In genomic region chr1:31618916-31619846, GRCh38 we compare ENCODE assay signal across 24 cellular contexts. TPM values are rescaled to one million over a fixed set of nuclear protein-coding genes. Genes with fewer than 3 reads are reported as not detected.
DNase-seq lines count a peak whose midpoint lies in the region; ATAC-seq and TF ChIP-seq lines count a peak whose summit lies in the region.
"Had no signal": no experiment of that assay in that cellular context is flagged by ENCODE, and none has a peak within 500 bp of the region (broad histone marks: within the 10 kb centered on the region; RNA-seq: fewer than 3 reads in every experiment).

No MANE protein-coding gene starts in this region.

- H3K36me3 ChIP-seq in WERI-Rb-1 = no peaks in the 10 kb centered on the region
- H3K36me3 ChIP-seq in mucosa of descending colon (ENCODE audit: low read depth) = no peaks in the 10 kb centered on the region
- H3K36me3 ChIP-seq: BE2C, lower lobe of right lung, spleen, transverse colon had no signal

- POLR2A ChIA-PET in WTC11 (lab: Charles Lee) = interaction anchor here (1.1 kb wide), 1 partner anchor 12 kb away, joined by 6 read pairs; no protein-coding TSS in a partner anchor

- peak overlapping the region; percentile 57 for H3K4me3 Mint-ChIP-seq in type B pancreatic cell
- H3K4me3 Mint-ChIP-seq in WTC11 = no peak overlapping the region
- H3K4me3 Mint-ChIP-seq: activated CD4-positive, alpha-beta T cell treated with anti-CD3 and anti-CD28 coated beads, Interleukin-2, amount 10 ng/mL, durations not matched to agents 24 days and 14 days; activated naive CD8-positive, alpha-beta T cell treated with anti-CD3 and anti-CD28 coated beads, Interleukin-2, amount 10 ng/mL, durations not matched to agents 7 days and 5 days had no signal

- H3K27me3 ChIP-seq in WERI-Rb-1 (ENCODE audit: insufficient read depth, low read depth, severe bottlenecking) = peaks cover 5% of the 10 kb centered on the region
- H3K27me3 ChIP-seq: BE2C had no signal

- H3K27ac ChIP-seq in WERI-Rb-1 = no peak overlapping the region
- H3K27ac ChIP-seq: lower lobe of right lung, spleen, stomach, transverse colon had no signal

- H3K9me3 ChIP-seq in WERI-Rb-1 (ENCODE audit: severe bottlenecking) (no peaks in the 10 kb centered on the region), mucosa of descending colon (no peaks in the 10 kb centered on the region)
- H3K9me3 ChIP-seq: BE2C, lower lobe of right lung, spleen, stomach, transverse colon had no signal

- H3K4me1 Mint-ChIP-seq in type B pancreatic cell (ENCODE audit: unreplicated experiment) (peaks cover 10% of the 10 kb centered on the region), WTC11 (peaks cover 14% of the 10 kb centered on the region)
- H3K4me1 Mint-ChIP-seq: endodermal cell had no signal

- peak; percentile 53 for DNase-seq in activated CD8-positive, alpha-beta memory T cell treated with anti-CD3 and anti-CD28 coated beads for 24 hours
- DNase-seq in activated CD8-positive, alpha-beta memory T cell treated with anti-CD3 and anti-CD28 coated beads, Interleukin-2, amount 50 U/mL, for 48 hours = no peak
- DNase-seq in WERI-Rb-1 (peak; percentile 29), mucosa of descending colon (no peak), type B pancreatic cell (ENCODE audit: extremely low spot score, unreplicated experiment) (no peak), HuH-7.5 (ENCODE audit: low spot score) (no peak), WTC11 (ENCODE audit: low spot score) (no peak), AML-193 (lab: John Stamatoyannopoulos, UW) (no peak)
- DNase-seq: activated CD4-positive, alpha-beta T cell treated with anti-CD3 and anti-CD28 coated beads, Interleukin-2, amount 10 ng/mL, durations not matched to agents 24 days and 14 days; activated naive CD8-positive, alpha-beta T cell treated with anti-CD3 and anti-CD28 coated beads, Interleukin-2, amount 10 ng/mL, durations not matched to agents 7 days and 5 days; BE2C; endodermal cell; lower lobe of right lung; MM.1S; NCI-H2171; NCI-H524 treated with DMSO at 0.1 percent for 48 hours; retina; Right ventricle myocardium superior; spleen; stimulated activated CD4-positive, alpha-beta T cell treated with anti-CD3 and anti-CD28 coated beads, Interleukin-4, amount 100 ng/mL, for 1 hour; stomach; SW 1271; transverse colon had no signal

- ATAC-seq in mucosa of descending colon (peak; percentile 55), WTC11 (no peak)

- H3K4me3 ChIP-seq in WERI-Rb-1 (ENCODE audit: low read depth, low read length) (no peak overlapping the region), mucosa of descending colon (no peak overlapping the region)

- H3K27me3 Mint-ChIP-seq in type B pancreatic cell (peaks cover 40% of the 10 kb centered on the region), WTC11 (ENCODE audit: low read depth) (peaks cover 29% of the 10 kb centered on the region)

- H3K36me3 Mint-ChIP-seq in type B pancreatic cell = no peaks in the 10 kb centered on the region
- no peaks in the 10 kb centered on the region for H3K36me3 Mint-ChIP-seq in WTC11
- H3K36me3 Mint-ChIP-seq: activated naive CD8-positive, alpha-beta T cell treated with anti-CD3 and anti-CD28 coated beads, Interleukin-2, amount 10 ng/mL, durations not matched to agents 7 days and 5 days had no signal

- TF ChIP-seq CTCF in WERI-Rb-1 (IDR thresholded peaks at IDR 0.05; ENCODE audit: low read depth, low read length) (no peak), mucosa of descending colon (IDR thresholded peaks at IDR 0.05) (no peak), type B pancreatic cell (conservative IDR thresholded peaks at IDR 0.05) (no peak), WTC11 (IDR thresholded peaks at IDR 0.05) (no peak)

- CTCF ChIA-PET in WTC11 (lab: Charles Lee) = interaction anchor here (0.7 to 3.7 kb wide), 36 partner anchors 7 to 497 kb away, joined by 3 to 38 read pairs (median 6); partner anchors contain the start of genes COL16A1, PEF1 and TMEM39B

- H3K9me3 Mint-ChIP-seq in type B pancreatic cell (no peaks in the 10 kb centered on the region), WTC11 (no peaks in the 10 kb centered on the region)
- H3K9me3 Mint-ChIP-seq: activated CD4-positive, alpha-beta T cell treated with anti-CD3 and anti-CD28 coated beads, Interleukin-2, amount 10 ng/mL, durations not matched to agents 24 days and 14 days; activated naive CD8-positive, alpha-beta T cell treated with anti-CD3 and anti-CD28 coated beads, Interleukin-2, amount 10 ng/mL, durations not matched to agents 7 days and 5 days; endodermal cell; H9 had no signal

- peaks cover 6% of the 10 kb centered on the region for H3K4me1 ChIP-seq in mucosa of descending colon (ENCODE audit: low read depth)

- intact Hi-C loops in mucosa of descending colon (cut with DNase I, micrococcal nuclease) = no loop called here

- H3K27ac Mint-ChIP-seq in type B pancreatic cell = no peak overlapping the region
- H3K27ac Mint-ChIP-seq in WTC11 = no peak overlapping the region
- H3K27ac Mint-ChIP-seq: activated CD4-positive, alpha-beta T cell treated with anti-CD3 and anti-CD28 coated beads, Interleukin-2, amount 10 ng/mL, durations not matched to agents 24 days and 14 days; activated naive CD8-positive, alpha-beta T cell treated with anti-CD3 and anti-CD28 coated beads, Interleukin-2, amount 10 ng/mL, durations not matched to agents 7 days and 5 days; endodermal cell had no signal

TF ChIP-seq in WTC11, 78 proteins besides CTCF, POLR2A, EP300 and RAD21:
- TF ChIP-seq, protein P1, sequence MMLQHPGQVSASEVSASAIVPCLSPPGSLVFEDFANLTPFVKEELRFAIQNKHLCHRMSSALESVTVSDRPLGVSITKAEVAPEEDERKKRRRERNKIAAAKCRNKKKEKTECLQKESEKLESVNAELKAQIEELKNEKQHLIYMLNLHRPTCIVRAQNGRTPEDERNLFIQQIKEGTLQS (CRISPR knock-in tag; conservative IDR thresholded peaks at IDR 0.05) = no peak
- TF ChIP-seq TEAD1 (CRISPR knock-in tag; IDR thresholded peaks at IDR 0.05) (no peak), ATF6 (CRISPR knock-in tag; IDR thresholded peaks at IDR 0.05) (no peak), ZNF512 (CRISPR knock-in tag; IDR thresholded peaks at IDR 0.05; ENCODE audit: borderline replicate concordance) (no peak)

RNA-seq across cellular contexts. Expression of gene HCRTR1, which starts 1.7 kb away (rescaled TPM):
- total RNA-seq in mucosa of descending colon (not detected), type B pancreatic cell (ENCODE audit: low replicate concordance) (not detected in 2 replicates), WTC11 (2021) (0.13 to 0.23 TPM (median 0.14 TPM) in 3 replicates)
- total RNA-seq: activated CD4-positive, alpha-beta T cell treated with anti-CD3 and anti-CD28 coated beads, Interleukin-2, amount 10 ng/mL, durations not matched to agents 24 days and 14 days; activated naive CD8-positive, alpha-beta T cell treated with anti-CD3 and anti-CD28 coated beads, Interleukin-2, amount 10 ng/mL, durations not matched to agents 7 days and 5 days; endodermal cell; H9; lower lobe of right lung; spleen; stomach had no signal

RNA-seq across cellular contexts. Expression of gene PEF1, which starts 25.5 kb away (rescaled TPM):
- total RNA-seq in mucosa of descending colon (10 to 100 TPM; 47.5 to 54.5 (median 52.9) TPM), type B pancreatic cell (ENCODE audit: low replicate concordance) (45.2 and 48.3 TPM in 2 replicates), WTC11 (2021) (33.7 to 37.0 TPM (median 35.5 TPM) in 3 replicates)

RNA-seq across cellular contexts. Expression of gene TINAGL1, which starts 42.9 kb away (rescaled TPM):
- total RNA-seq in mucosa of descending colon = 100 to 1,000 TPM; 104 to 169 (median 148) TPM
- total RNA-seq in type B pancreatic cell (ENCODE audit: low replicate concordance) = 27.2 and 30.0 TPM in 2 replicates
- total RNA-seq in WTC11 (2021) = 7.2 to 8.4 TPM (median 8.4 TPM) in 3 replicates
- total RNA-seq: activated CD4-positive, alpha-beta T cell treated with anti-CD3 and anti-CD28 coated beads, Interleukin-2, amount 10 ng/mL, durations not matched to agents 24 days and 14 days; activated naive CD8-positive, alpha-beta T cell treated with anti-CD3 and anti-CD28 coated beads, Interleukin-2, amount 10 ng/mL, durations not matched to agents 7 days and 5 days had no signal

Comparison
In these comparisons a context has a peak if more than half of its experiments do, and no peak if none do; other contexts are left out.
1. DNase-seq: peak in activated CD8-positive, alpha-beta memory T cell treated with anti-CD3 and anti-CD28 coated beads for 24 hours (single experiment) and WERI-Rb-1 (single experiment); none in activated CD8-positive, alpha-beta memory T cell treated with anti-CD3 and anti-CD28 coated beads, Interleukin-2, amount 50 U/mL, for 48 hours (single experiment), mucosa of descending colon (0 of 3), type B pancreatic cell (single experiment), HuH-7.5 (single experiment), WTC11 (single experiment) and AML-193 (0 of 2).